ENCODE assay signal across 8 cellular contexts in genomic region chrX:130165181-130165702, GRCh38. TPM values are rescaled to one million over a fixed set of nuclear protein-coding genes. Genes with fewer than 3 reads are reported as not detected.
DNase-seq lines count a peak whose midpoint lies in the region; ATAC-seq and TF ChIP-seq lines count a peak whose summit lies in the region.

No MANE protein-coding gene starts in this region.

- CTCF ChIA-PET in AG04450 (lab: Charles Lee): interaction anchor here (1.7 kb wide), 1 partner anchor 105 kb away, joined by 7 read pairs; no protein-coding TSS in a partner anchor

- POLR2A ChIA-PET in AG04450 (lab: Yijun Ruan, JAX): interaction anchor here (1.3 kb wide), 1 partner anchor 44 kb away, joined by 3 read pairs; no protein-coding TSS in a partner anchor
- POLR2A ChIA-PET in activated naive CD8-positive, alpha-beta T cell treated with anti-CD3 and anti-CD28 coated beads, Interleukin-2, amount 10 ng/mL, durations not matched to agents 7 days and 5 days (lab: Charles Lee): interaction anchor here (0.7 to 1.6 kb wide), 8 partner anchors 8 to 204 kb away, joined by 3 to 6 read pairs (median 4); no protein-coding TSS in a partner anchor

- no peaks in the 10 kb centered on the region for H4K20me1 ChIP-seq in smooth muscle cell (ENCODE audit: low read depth)

- DNase-seq in AG04450 (ENCODE audit: low read depth, low spot score): no peak
- DNase-seq in HFF-Myc (ENCODE audit: extremely low read depth, low read depth): no peak
- DNase-seq in activated naive CD8-positive, alpha-beta T cell treated with anti-CD3 and anti-CD28 coated beads, Interleukin-2, amount 10 ng/mL, durations not matched to agents 7 days and 5 days: no peak
- DNase-seq in smooth muscle cell (lab: John Stamatoyannopoulos, UW; ENCODE audit: unreplicated experiment): no peak
- no peak for DNase-seq in activated effector memory CD4-positive, alpha-beta T cell treated with anti-CD3 and anti-CD28 coated beads, Interleukin-2, amount 50 U/mL, for 16 hours
- no peak for DNase-seq in DMS79 treated with DMSO at 0.1 percent for 48 hours (lab: John Stamatoyannopoulos, UW)

- H3K27me3 Mint-ChIP-seq in activated naive CD8-positive, alpha-beta T cell treated with anti-CD3 and anti-CD28 coated beads, Interleukin-2, amount 10 ng/mL, durations not matched to agents 7 days and 5 days: no peaks in the 10 kb centered on the region

- H3K79me2 ChIP-seq in smooth muscle cell (ENCODE audit: low read depth): peaks cover 26% of the 10 kb centered on the region

- peak overlapping the region; percentile 82 for H3K27ac ChIP-seq in AG04450 (ENCODE audit: low read depth, low read length)
- H3K27ac ChIP-seq in iPS-20b (ENCODE audit: low read length): no peak overlapping the region
- peak overlapping the region; percentile 93 for H3K27ac ChIP-seq in smooth muscle cell (ENCODE audit: low read depth)

- no peaks in the 10 kb centered on the region for H3K36me3 Mint-ChIP-seq in activated naive CD8-positive, alpha-beta T cell treated with anti-CD3 and anti-CD28 coated beads, Interleukin-2, amount 10 ng/mL, durations not matched to agents 7 days and 5 days

- peak overlapping the region; percentile 87 for H3K27ac Mint-ChIP-seq in activated naive CD8-positive, alpha-beta T cell treated with anti-CD3 and anti-CD28 coated beads, Interleukin-2, amount 10 ng/mL, durations not matched to agents 7 days and 5 days

- peak overlapping the region; percentile 78 for H3K4me3 ChIP-seq in AG04450 (ENCODE audit: low read depth, low read length)
- peak overlapping the region; percentile 56 for H3K4me3 ChIP-seq in HFF-Myc (replicated peaks; ENCODE audit: low read depth, low read length)
- peak overlapping the region; percentile 74 for H3K4me3 ChIP-seq in iPS-20b (ENCODE audit: low read length)
- peak overlapping the region; percentile 66 for H3K4me3 ChIP-seq in smooth muscle cell

- H3K4me2 ChIP-seq in smooth muscle cell: peak overlapping the region; percentile 85

- peak overlapping the region; percentile 92 for H3K4me3 Mint-ChIP-seq in activated naive CD8-positive, alpha-beta T cell treated with anti-CD3 and anti-CD28 coated beads, Interleukin-2, amount 10 ng/mL, durations not matched to agents 7 days and 5 days

- TF ChIP-seq CTCF in AG04450 (IDR thresholded peaks at IDR 0.05; ENCODE audit: low read depth, low read length) (no peak), HFF-Myc (IDR thresholded peaks at IDR 0.05; ENCODE audit: low read depth, low read length, missing control alignments) (no peak), smooth muscle cell (IDR thresholded peaks at IDR 0.05; ENCODE audit: borderline replicate concordance, insufficient read depth, poor library complexity, severe bottlenecking) (no peak)

- no peaks in the 10 kb centered on the region for H3K27me3 ChIP-seq in AG04450 (ENCODE audit: control insufficient read depth, insufficient read depth, low read length)
- H3K27me3 ChIP-seq in iPS-20b (ENCODE audit: insufficient read depth, low read length): no peaks in the 10 kb centered on the region; the same call in 1 of the 2 replicates
- no peaks in the 10 kb centered on the region for H3K27me3 ChIP-seq in smooth muscle cell (ENCODE audit: low read depth)

- H3K9me3 ChIP-seq in AG04450 (ENCODE audit: control insufficient read depth, insufficient read depth, low read length) (no peaks in the 10 kb centered on the region), iPS-20b (ENCODE audit: insufficient read depth, low read depth, low read length) (no peaks in the 10 kb centered on the region), smooth muscle cell (replicated peaks; ENCODE audit: low read depth) (no peaks in the 10 kb centered on the region)

- H3K9ac ChIP-seq in iPS-20b (ENCODE audit: low read depth, low read length) (peak overlapping the region; percentile 77; the same call in 1 of the 2 replicates), smooth muscle cell (ENCODE audit: low read depth) (peak overlapping the region; percentile 92)

- no peaks in the 10 kb centered on the region for H3K9me3 Mint-ChIP-seq in activated naive CD8-positive, alpha-beta T cell treated with anti-CD3 and anti-CD28 coated beads, Interleukin-2, amount 10 ng/mL, durations not matched to agents 7 days and 5 days

- H3K36me3 ChIP-seq in iPS-20b (ENCODE audit: insufficient read depth, low read depth, low read length) (no peaks in the 10 kb centered on the region), smooth muscle cell (ENCODE audit: low read depth) (no peaks in the 10 kb centered on the region)

- H3K4me1 Mint-ChIP-seq in activated naive CD8-positive, alpha-beta T cell treated with anti-CD3 and anti-CD28 coated beads, Interleukin-2, amount 10 ng/mL, durations not matched to agents 7 days and 5 days: peaks cover 17% of the 10 kb centered on the region

- 37% methylated on average over 29 of the region's 32 CpGs for WGBS in smooth muscle cell (ENCODE audit: low lambda C conversion rate)

- H2AFZ ChIP-seq in smooth muscle cell (ENCODE audit: low read depth): peak overlapping the region; percentile 67

- no peaks in the 10 kb centered on the region for H3F3A ChIP-seq in smooth muscle cell (ENCODE audit: low read depth)

- H3K4me1 ChIP-seq in iPS-20b (ENCODE audit: insufficient read depth, low read length) (no peaks in the 10 kb centered on the region; the same call in 1 of the 2 replicates), smooth muscle cell (ENCODE audit: low read depth) (peaks cover 7% of the 10 kb centered on the region)

- ATAC-seq in activated naive CD8-positive, alpha-beta T cell treated with anti-CD3 and anti-CD28 coated beads, Interleukin-2, amount 10 ng/mL, durations not matched to agents 7 days and 5 days (ENCODE audit: low read depth): peak; percentile 15
- ATAC-seq in HG02623 (IDR thresholded peaks at IDR 0.05; ENCODE audit: unreplicated experiment): no peak

RNA-seq across cellular contexts. Expression of gene AIFM1, which starts 0.4 kb away (rescaled TPM):
- polyA plus RNA-seq in AG04450 (2011; rRNA removed) (31.1 and 39.3 TPM in 2 replicates), smooth muscle cell (32.5 and 35.8 TPM in 2 replicates)
- 20.4 and 20.9 TPM in 2 replicates for polyA minus RNA-seq in AG04450 (2011; rRNA and poly(A)+ RNA removed)
- 10 to 100 TPM; 35.9 to 37.4 TPM for total RNA-seq in activated naive CD8-positive, alpha-beta T cell treated with anti-CD3 and anti-CD28 coated beads, Interleukin-2, amount 10 ng/mL, durations not matched to agents 7 days and 5 days
- total RNA-seq in smooth muscle cell: 26.0 and 39.0 TPM in 2 replicates

RNA-seq across cellular contexts. Expression of gene RAB33A, which starts 6.5 kb away (rescaled TPM):
- 3.6 TPM in 2 replicates for polyA plus RNA-seq in AG04450 (2011; rRNA removed)
- 2.4 and 3.2 TPM in 2 replicates for polyA minus RNA-seq in AG04450 (2011; rRNA and poly(A)+ RNA removed)
- 10 to 100 TPM; 30.7 to 33.1 TPM for total RNA-seq in activated naive CD8-positive, alpha-beta T cell treated with anti-CD3 and anti-CD28 coated beads, Interleukin-2, amount 10 ng/mL, durations not matched to agents 7 days and 5 days
- 0.58 and 1.4 TPM in 2 replicates for total RNA-seq in smooth muscle cell
- polyA plus RNA-seq in smooth muscle cell: 2.2 and 2.6 TPM in 2 replicates

RNA-seq across cellular contexts. Expression of gene ELF4, which starts 54.9 kb away (rescaled TPM):
- polyA plus RNA-seq in AG04450 (2011; rRNA removed) (17.7 and 18.3 TPM in 2 replicates), smooth muscle cell (12.6 and 16.3 TPM in 2 replicates)
- 23.8 and 31.3 TPM in 2 replicates for polyA minus RNA-seq in AG04450 (2011; rRNA and poly(A)+ RNA removed)
- 10 to 100 TPM; 38.4 to 41.0 TPM for total RNA-seq in activated naive CD8-positive, alpha-beta T cell treated with anti-CD3 and anti-CD28 coated beads, Interleukin-2, amount 10 ng/mL, durations not matched to agents 7 days and 5 days
- total RNA-seq in smooth muscle cell: 12.0 and 12.1 TPM in 2 replicates

Comparison
In these comparisons a context has a peak if more than half of its experiments do, and no peak if none do; other contexts are left out.
1. RNA of gene RAB33A, which starts 6.5 kb away (total RNA-seq): 30.7 to 33.1 TPM in activated naive CD8-positive, alpha-beta T cell treated with anti-CD3 and anti-CD28 coated beads, Interleukin-2, amount 10 ng/mL, durations not matched to agents 7 days and 5 days; 0.58 to 1.4 TPM in smooth muscle cell; every median in the first group is over 10 times any median in the second.
2. Peak in every context shown above with its lines, with median percentiles within 50 percentile points of each other: H3K4me3 ChIP-seq.